12 cellular contexts compared by ENCODE assay signal in the genomic region with DNA sequence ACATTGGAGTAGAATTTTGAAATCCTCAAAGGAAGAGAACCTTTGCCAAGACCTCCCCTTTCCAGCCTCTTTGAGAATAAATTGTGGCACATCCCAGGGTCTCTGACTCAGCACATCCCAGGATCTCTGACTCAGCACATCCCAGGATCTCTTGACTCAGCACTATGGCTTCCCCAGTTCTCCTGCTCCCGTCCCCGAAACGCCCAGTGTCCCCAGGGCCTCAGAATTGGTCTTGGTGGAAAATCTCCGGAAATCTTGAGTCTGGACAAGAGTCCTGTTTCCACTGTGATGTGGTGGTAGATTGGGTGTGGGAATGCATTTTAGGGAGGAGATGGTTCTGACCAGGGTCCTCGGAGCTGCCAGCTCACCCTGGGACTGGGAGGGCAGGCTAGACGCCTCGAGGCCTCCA. TPM values are rescaled to one million over a fixed set of nuclear protein-coding genes. Genes with fewer than 3 reads are reported as not detected.
DNase-seq lines count a peak whose midpoint lies in the region; ATAC-seq and TF ChIP-seq lines count a peak whose summit lies in the region.
"Had no signal": no experiment of that assay in that cellular context is flagged by ENCODE, and none has a peak within 500 bp of the region (broad histone marks: within the 10 kb centered on the region; RNA-seq: fewer than 3 reads in every experiment).

No MANE protein-coding gene starts in this region.

- H3K36me3 Mint-ChIP-seq in MCF 10A (ENCODE audit: insufficient read depth, unreplicated experiment) = no peaks in the 10 kb centered on the region

- 85 to 87% methylated on average over 6 to 7 of the region's 7 CpGs for WGBS in body of pancreas, 2 donors

- H3K4me3 Mint-ChIP-seq in MCF 10A (ENCODE audit: unreplicated experiment) = no peak overlapping the region
- H3K4me3 Mint-ChIP-seq: activated B cell treated with CpG ODN at 0.5 μM for 24 hours had no signal

- H3K27me3 Mint-ChIP-seq in MCF 10A (ENCODE audit: insufficient read depth, unreplicated experiment) = no peaks in the 10 kb centered on the region

- CTCF ChIA-PET in MCF 10A (lab: Yijun Ruan, JAX) = no interaction called here

- POLR2A ChIA-PET in MCF 10A (lab: Yijun Ruan, JAX) = no interaction called here

- no peaks in the 10 kb centered on the region for H3K4me1 Mint-ChIP-seq in MCF 10A (ENCODE audit: insufficient read depth, unreplicated experiment)
- H3K4me1 Mint-ChIP-seq: activated B cell treated with CpG ODN at 0.5 μM for 24 hours had no signal

- ATAC-seq in body of pancreas = peak; percentile 50
- ATAC-seq in HG03280 (IDR thresholded peaks at IDR 0.05; ENCODE audit: unreplicated experiment) = no peak
- ATAC-seq in GM18502 (IDR thresholded peaks at IDR 0.05; ENCODE audit: poor library complexity, unreplicated experiment) = no peak

- H3K27ac ChIP-seq in breast epithelium (peak overlapping the region in 1 of 2 donors; percentile 26), body of pancreas (no peak overlapping the region), uterus (peak overlapping the region in 1 of 2 donors; percentile 36)

- TF ChIP-seq POLR2A in breast epithelium (IDR thresholded peaks at IDR 0.05) (no peak), body of pancreas (IDR thresholded peaks at IDR 0.05) (no peak), uterus (IDR thresholded peaks at IDR 0.05) (no peak)

- H3K4me3 ChIP-seq in breast epithelium (no peak overlapping the region), body of pancreas (no peak overlapping the region), uterus (no peak overlapping the region)

- no peak for TF ChIP-seq CTCF in MCF 10A (IDR thresholded peaks at IDR 0.05; ENCODE audit: unreplicated experiment)
- no peak for TF ChIP-seq CTCF in breast epithelium (IDR thresholded peaks at IDR 0.05)
- TF ChIP-seq CTCF in body of pancreas (IDR thresholded peaks at IDR 0.05) = no peak
- no peak for TF ChIP-seq CTCF in uterus (IDR thresholded peaks at IDR 0.05)

- no peak overlapping the region for H3K27ac Mint-ChIP-seq in MCF 10A (ENCODE audit: low read depth, unreplicated experiment)
- H3K27ac Mint-ChIP-seq: activated B cell treated with CpG ODN at 0.5 μM for 24 hours had no signal

- BruUV-seq in MCF 10A (replicated peaks; lab: Mats Ljungman, UMichigan) = no TSS peak

- H3K4me1 ChIP-seq in breast epithelium (no peaks in the 10 kb centered on the region), body of pancreas (no peaks in the 10 kb centered on the region), uterus (no peaks in the 10 kb centered on the region)

- intact Hi-C loops in MCF 10A (cut with micrococcal nuclease) (no loop called here), breast epithelium (cut with DNase I; ENCODE audit: low total_unique reads) (no loop called here), body of pancreas (cut with DNase I) (no loop called here), uterus (cut with DNase I; ENCODE audit: low total_unique reads) (no loop called here)

- no peaks in the 10 kb centered on the region for H3K9me3 Mint-ChIP-seq in MCF 10A (ENCODE audit: unreplicated experiment)
- H3K9me3 Mint-ChIP-seq: activated B cell treated with CpG ODN at 0.5 μM for 24 hours had no signal

- no peaks in the 10 kb centered on the region for H3K9me3 ChIP-seq in breast epithelium
- H3K9me3 ChIP-seq in body of pancreas = no peaks in the 10 kb centered on the region
- H3K9me3 ChIP-seq in uterus = no peaks in the 10 kb centered on the region

- peak; percentile 73 for DNase-seq in MCF 10A (ENCODE audit: unreplicated experiment)
- no peak for DNase-seq in breast epithelium (ENCODE audit: low spot score in 2 of 2)
- DNase-seq in body of pancreas = peak in 1 of 4 donors; percentile 48
- DNase-seq in iris pigment epithelial cell (ENCODE audit: low read depth) = peak; percentile 51
- DNase-seq in uterus = peak; percentile 57 to 74
- no peak for DNase-seq in NCI-H187 treated with DMSO at 0.1 percent for 48 hours (lab: John Stamatoyannopoulos, UW)
- DNase-seq: activated B cell treated with CpG ODN at 0.5 μM for 24 hours, cortex of kidney, GDM1, NCI-H146 had no signal

- H3K27me3 ChIP-seq in breast epithelium (no peaks in the 10 kb centered on the region), body of pancreas (no peaks in the 10 kb centered on the region), uterus (no peaks in the 10 kb centered on the region)

- H3K36me3 ChIP-seq in breast epithelium (no peaks in the 10 kb centered on the region), body of pancreas (replicated peaks in 1 of 2; ENCODE audit: insufficient read depth in 1 of 2, low read depth in 2 of 2) (no peaks in the 10 kb centered on the region), uterus (no peaks in the 10 kb centered on the region)

RNA-seq across cellular contexts. Expression of gene PLXDC1, which starts 19.2 kb away (rescaled TPM):
- 0.22 and 0.61 TPM in 2 replicates for total RNA-seq in MCF 10A (2022)
- 10 to 100 TPM; 11.8 to 37.7 (median 23.1) TPM for total RNA-seq in breast epithelium
- total RNA-seq in body of pancreas = 1 to 10 TPM in 1 of 2 donors, not detected in 1; 6.5 TPM
- 10 to 100 TPM in 3 of 4 donors, 1 to 10 TPM in 1; 3.3 to 45.1 (median 21.5) TPM for total RNA-seq in uterus
- total RNA-seq: activated B cell treated with CpG ODN at 0.5 μM for 24 hours had no signal

RNA-seq across cellular contexts. Expression of gene ARL5C, which starts 33.8 kb away (rescaled TPM):
- total RNA-seq in MCF 10A (2022) (not detected in 2 replicates), breast epithelium (not detected), body of pancreas (under 1 TPM in 1 of 2 donors, not detected in 1; 0.26 TPM), uterus (not detected)
- total RNA-seq: activated B cell treated with CpG ODN at 0.5 μM for 24 hours had no signal

Comparison
In these comparisons a context has a peak if more than half of its experiments do, and no peak if none do; other contexts are left out.
1. DNase-seq: peak in MCF 10A (single experiment), iris pigment epithelial cell (single experiment) and uterus (2 of 2); none in breast epithelium (0 of 2) and NCI-H187 treated with DMSO at 0.1 percent for 48 hours (single experiment).